ENCODE assay signal across 14 cellular contexts in the genomic region with DNA sequence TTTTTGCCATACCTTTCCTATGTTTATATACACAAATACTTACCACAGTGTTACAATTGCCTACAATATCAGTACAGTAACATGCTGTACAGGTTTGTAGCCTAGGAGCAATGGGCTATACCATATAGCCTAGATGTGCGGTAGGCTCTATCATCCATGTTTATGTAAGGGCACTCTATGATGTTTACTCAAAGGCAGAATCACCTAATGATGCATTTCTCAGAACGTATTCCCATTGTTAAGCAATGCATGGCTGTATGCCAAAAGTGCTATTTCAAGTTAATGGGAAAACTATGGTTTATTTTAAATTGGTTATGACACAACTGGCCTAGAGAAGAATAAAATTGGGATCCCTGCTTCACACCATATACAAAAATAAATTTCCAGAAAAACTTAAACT. TPM values are rescaled to one million over a fixed set of nuclear protein-coding genes. Genes with fewer than 3 reads are reported as not detected.
DNase-seq lines count a peak whose midpoint lies in the region; ATAC-seq and TF ChIP-seq lines count a peak whose summit lies in the region.
"Had no signal": no experiment of that assay in that cellular context is flagged by ENCODE, and none has a peak within 500 bp of the region (broad histone marks: within the 10 kb centered on the region; RNA-seq: fewer than 3 reads in every experiment).

No MANE protein-coding gene starts in this region.

- intact Hi-C loops in PC-3 (cut with micrococcal nuclease), result loop anchor here (2.0 kb wide), 1 partner anchor 39 kb away; no protein-coding TSS in a partner anchor
- intact Hi-C loops in Right ventricle myocardium inferior (cut with DNase I), result no loop called here

- H4K20me1 ChIP-seq in PC-3 (ENCODE audit: low read length), result no peaks in the 10 kb centered on the region

- no peaks in the 10 kb centered on the region for H3K9me2 ChIP-seq in PC-3 (replicated peaks; ENCODE audit: low read length)

- no peak overlapping the region; the same call in 1 of the 2 replicates for H3K4me2 ChIP-seq in PC-3 (ENCODE audit: low read length)

- H3K9me3 ChIP-seq in PC-3 (ENCODE audit: low read length), result no peaks in the 10 kb centered on the region

- in situ Hi-C loops in Caki2 (cut with HindIII; ENCODE audit: low pct_unique_long_range_greater_than_20kb, low sequenced_read_pairs), result no loop called here

- no peaks in the 10 kb centered on the region for H3K79me2 ChIP-seq in PC-3 (ENCODE audit: low read length)

- ATAC-seq in PC-3 (peak; percentile 72), foreskin keratinocyte (no peak), Right ventricle myocardium inferior (no peak)

- peak overlapping the region; percentile 9; the same call in 1 of the 2 replicates for H3K9ac ChIP-seq in PC-3 (ENCODE audit: low read length)

- H3K4me3 ChIP-seq in PC-3 (ENCODE audit: low read length), result no peak overlapping the region

- POLR2A ChIA-PET in PC-3 (lab: Charles Lee; ENCODE audit: unreplicated experiment), result no interaction called here

- H3K4me1 ChIP-seq in PC-3 (ENCODE audit: insufficient read depth, low read length), result peaks cover 13% of the 10 kb centered on the region
- no peaks in the 10 kb centered on the region for H3K4me1 ChIP-seq in foreskin keratinocyte

- H3K36me3 ChIP-seq in PC-3 (ENCODE audit: low read depth, low read length), result no peaks in the 10 kb centered on the region

- CTCF ChIA-PET in PC-3 (lab: Charles Lee), result no interaction called here

- no peak overlapping the region for H2AFZ ChIP-seq in PC-3 (ENCODE audit: low read length)

- BruUV-seq in PC-3 (replicated peaks; lab: Mats Ljungman, UMichigan), result no TSS peak

- DNase-seq in Caki2 (ENCODE audit: low read depth) (peak; percentile 52), M059J (ENCODE audit: low read depth) (peak; percentile 34), PC-3 (peak; percentile 94), foreskin keratinocyte (peak; percentile 39 to 51), Right ventricle myocardium inferior (ENCODE audit: missing footprints) (no peak), anterior cingulate cortex (lab: John Stamatoyannopoulos, UW) (no peak), dedifferentiated amniotic fluid mesenchymal stem cell (ENCODE audit: extremely low spot score) (no peak)
- no peak for DNase-seq in central memory CD4-positive, alpha-beta T cell
- DNase-seq: activated naive CD4-positive, alpha-beta T cell treated with anti-CD3 and anti-CD28 coated beads for 36 hours; CD4-positive, CD25-positive, alpha-beta regulatory T cell; cerebellar nuclear complex; KBM-7 had no signal

- TF ChIP-seq CTCF in PC-3 (conservative IDR thresholded peaks at IDR 0.05; ENCODE audit: low read depth, low read length) (no peak), foreskin keratinocyte (conservative IDR thresholded peaks at IDR 0.05) (no peak)

- H3K27ac ChIP-seq in PC-3 (ENCODE audit: low read length) (peak overlapping the region; percentile 63), foreskin keratinocyte (no peak overlapping the region)

- no peaks in the 10 kb centered on the region for H3F3A ChIP-seq in PC-3 (ENCODE audit: low read length, unreplicated experiment)

- no peaks in the 10 kb centered on the region for H3K27me3 ChIP-seq in PC-3 (ENCODE audit: low read length)
- peaks cover 15% of the 10 kb centered on the region for H3K27me3 ChIP-seq in foreskin keratinocyte

RNA-seq across cellular contexts. Expression of gene DISP1, which starts 36.9 kb away (rescaled TPM):
- total RNA-seq in Caki2 (2014; rRNA removed; shearing (Covaris generic); ENCODE audit: low replicate concordance), result 3.9 and 6.8 TPM in 2 replicates
- 6.0 and 8.1 TPM in 2 replicates for total RNA-seq in M059J (2014; rRNA removed; shearing (Covaris generic))
- total RNA-seq in PC-3 (2014; rRNA removed), result 0.63 and 1.3 TPM in 2 replicates
- 0.74 and 0.99 TPM in 2 replicates for total RNA-seq in foreskin keratinocyte
- polyA plus RNA-seq in foreskin keratinocyte, result 0.36 and 0.38 TPM in 2 replicates
- total RNA-seq in Right ventricle myocardium inferior, result 7.2 TPM

RNA-seq across cellular contexts. Expression of gene FAM177B, which starts 41.0 kb away (rescaled TPM):
- 1.4 TPM in 1 of 2 replicates, not detected in the other for total RNA-seq in Caki2 (2014; rRNA removed; shearing (Covaris generic); ENCODE audit: low replicate concordance)
- total RNA-seq in M059J (2014; rRNA removed; shearing (Covaris generic)), result not detected in 2 replicates
- not detected in 2 replicates for total RNA-seq in PC-3 (2014; rRNA removed)
- not detected in 2 replicates for total RNA-seq in foreskin keratinocyte
- polyA plus RNA-seq in foreskin keratinocyte, result not detected in 2 replicates
- not detected for total RNA-seq in Right ventricle myocardium inferior
- total RNA-seq: activated naive CD4-positive, alpha-beta T cell treated with anti-CD3 and anti-CD28 coated beads for 36 hours; CD4-positive, CD25-positive, alpha-beta regulatory T cell; kidney epithelial cell; myocyte had no signal
- polyA plus RNA-seq: CD4-positive, CD25-positive, alpha-beta regulatory T cell had no signal

Comparison
In these comparisons a context has a peak if more than half of its experiments do, and no peak if none do; other contexts are left out.
1. DNase-seq: peak in Caki2 (single experiment), M059J (single experiment), PC-3 (single experiment) and foreskin keratinocyte (2 of 2); none in central memory CD4-positive, alpha-beta T cell (single experiment), Right ventricle myocardium inferior (single experiment), anterior cingulate cortex (0 of 58) and dedifferentiated amniotic fluid mesenchymal stem cell (single experiment).